Comparison of ENCODE assay signal across 26 cellular contexts in genomic region chr15:100730655-100731240, GRCh38.
"Had no signal": no experiment of that assay in that cellular context is flagged by ENCODE, and none has a peak within 500 bp of the region (broad histone marks: within the 10 kb centered on the region; RNA-seq: fewer than 3 reads in every experiment).

No MANE protein-coding gene starts in this region.

- H3K9ac ChIP-seq: SK-N-SH had no signal

- H3K4me2 ChIP-seq: SK-N-SH had no signal

- H3K27me3 ChIP-seq: brain microvascular endothelial cell, cardiac muscle cell, SJCRH30 had no signal

- H3K36me3 ChIP-seq: brain microvascular endothelial cell, cardiac muscle cell, SJCRH30, WERI-Rb-1 had no signal

- ATAC-seq: activated CD4-positive, alpha-beta T cell treated with anti-CD3 and anti-CD28 coated beads for 36 hours; activated CD8-positive, alpha-beta memory T cell treated with anti-CD3 and anti-CD28 coated beads, Interleukin-2, amount 10 ng/mL, durations not matched to agents 7 days and 5 days; activated T-cell treated with anti-CD3 and anti-CD28 coated beads, Interleukin-2, amount 50 U/mL, for 4 hours; activated T-helper 17 cell treated with anti-CD3 and anti-CD28 coated beads, Interleukin-2, amount 50 U/mL, for 72 hours; K562 had no signal

- DNase-seq: activated CD4-positive, alpha-beta memory T cell treated with anti-CD3 and anti-CD28 coated beads, Interleukin-2, amount 10 ng/mL, durations not matched to agents 7 days and 5 days; activated CD4-positive, alpha-beta T cell treated with anti-CD3 and anti-CD28 coated beads for 36 hours; activated CD4-positive, alpha-beta T cell treated with anti-CD3 and anti-CD28 coated beads, Interleukin-2, amount 50 U/mL, for 1 hour; activated CD8-positive, alpha-beta memory T cell treated with anti-CD3 and anti-CD28 coated beads, Interleukin-2, amount 10 ng/mL, durations not matched to agents 7 days and 5 days; activated gamma-delta T cell; activated naive CD4-positive, alpha-beta T cell treated with anti-CD3 and anti-CD28 coated beads for 36 hours; activated T-cell treated with anti-CD3 and anti-CD28 coated beads, Interleukin-2, amount 50 U/mL, for 4 hours; brain microvascular endothelial cell; Karpas-422; MM.1S; NCI-H1105 treated with DMSO at 0.1 percent for 48 hours; NCI-H146; NCI-H1930; NCI-H2107; NCI-H2171 treated with DMSO at 0.1 percent for 48 hours; NCI-H526 treated with DMSO at 0.1 percent for 48 hours; NCI-H82; Right ventricle myocardium superior; RPMI8226; T-helper 1 cell; WERI-Rb-1 had no signal

- H3K9me3 ChIP-seq: SJCRH30, SK-N-SH had no signal

- H3K27ac ChIP-seq: brain microvascular endothelial cell, cardiac muscle cell, SJCRH30, WERI-Rb-1 had no signal

- H3K4me3 ChIP-seq: cardiac muscle cell, K562, SJCRH30 had no signal
